In the genomic region with DNA sequence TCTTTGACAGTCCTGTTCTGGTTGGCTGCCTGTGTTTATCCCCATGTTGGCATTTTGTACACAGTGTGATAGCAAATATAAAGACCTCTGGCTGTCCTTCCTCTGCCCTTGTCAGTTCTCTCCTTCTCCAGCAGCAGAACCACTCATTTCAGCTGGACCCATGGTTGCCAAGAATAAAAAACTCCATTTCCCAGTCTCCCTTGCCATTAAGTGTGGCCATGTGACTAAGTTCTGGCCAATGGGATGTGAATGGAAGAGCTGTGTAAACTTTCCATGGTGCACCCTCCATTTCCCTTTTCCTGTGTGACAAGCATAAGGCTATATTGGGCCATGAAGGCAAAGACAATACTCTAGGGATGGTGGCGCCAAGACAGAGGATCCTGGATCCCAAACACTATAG, we compare ENCODE assay signal across 1 cellular context.
TF ChIP-seq lines count a peak whose summit lies in the region.

No MANE protein-coding gene starts in this region.

TF ChIP-seq in HepG2, 621 proteins besides CTCF, POLR2A, EP300 and RAD21 (continued from another document):
- TF ChIP-seq, protein P1, sequence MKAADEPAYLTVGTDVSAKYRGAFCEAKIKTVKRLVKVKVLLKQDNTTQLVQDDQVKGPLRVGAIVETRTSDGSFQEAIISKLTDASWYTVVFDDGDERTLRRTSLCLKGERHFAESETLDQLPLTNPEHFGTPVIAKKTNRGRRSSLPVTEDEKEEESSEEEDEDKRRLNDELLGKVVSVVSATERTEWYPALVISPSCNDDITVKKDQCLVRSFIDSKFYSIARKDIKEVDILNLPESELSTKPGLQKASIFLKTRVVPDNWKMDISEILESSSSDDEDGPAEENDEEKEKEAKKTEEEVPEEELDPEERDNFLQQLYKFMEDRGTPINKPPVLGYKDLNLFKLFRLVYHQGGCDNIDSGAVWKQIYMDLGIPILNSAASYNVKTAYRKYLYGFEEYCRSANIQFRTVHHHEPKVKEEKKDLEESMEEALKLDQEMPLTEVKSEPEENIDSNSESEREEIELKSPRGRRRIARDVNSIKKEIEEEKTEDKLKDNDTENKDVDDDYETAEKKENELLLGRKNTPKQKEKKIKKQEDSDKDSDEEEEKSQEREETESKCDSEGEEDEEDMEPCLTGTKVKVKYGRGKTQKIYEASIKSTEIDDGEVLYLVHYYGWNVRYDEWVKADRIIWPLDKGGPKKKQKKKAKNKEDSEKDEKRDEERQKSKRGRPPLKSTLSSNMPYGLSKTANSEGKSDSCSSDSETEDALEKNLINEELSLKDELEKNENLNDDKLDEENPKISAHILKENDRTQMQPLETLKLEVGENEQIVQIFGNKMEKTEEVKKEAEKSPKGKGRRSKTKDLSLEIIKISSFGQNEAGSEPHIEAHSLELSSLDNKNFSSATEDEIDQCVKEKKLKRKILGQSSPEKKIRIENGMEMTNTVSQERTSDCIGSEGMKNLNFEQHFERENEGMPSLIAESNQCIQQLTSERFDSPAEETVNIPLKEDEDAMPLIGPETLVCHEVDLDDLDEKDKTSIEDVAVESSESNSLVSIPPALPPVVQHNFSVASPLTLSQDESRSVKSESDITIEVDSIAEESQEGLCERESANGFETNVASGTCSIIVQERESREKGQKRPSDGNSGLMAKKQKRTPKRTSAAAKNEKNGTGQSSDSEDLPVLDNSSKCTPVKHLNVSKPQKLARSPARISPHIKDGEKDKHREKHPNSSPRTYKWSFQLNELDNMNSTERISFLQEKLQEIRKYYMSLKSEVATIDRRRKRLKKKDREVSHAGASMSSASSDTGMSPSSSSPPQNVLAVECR (CRISPR knock-in tag; IDR thresholded peaks at IDR 0.05; ENCODE audit: borderline replicate concordance) = no peak
- 0 out of 2 replicates have a peak, but pooled peaks have one; percentile 1 for TF ChIP-seq ZNF33B (CRISPR knock-in tag; IDR thresholded peaks at IDR 0.05)
